18 cellular contexts compared by ENCODE assay signal in the genomic region with DNA sequence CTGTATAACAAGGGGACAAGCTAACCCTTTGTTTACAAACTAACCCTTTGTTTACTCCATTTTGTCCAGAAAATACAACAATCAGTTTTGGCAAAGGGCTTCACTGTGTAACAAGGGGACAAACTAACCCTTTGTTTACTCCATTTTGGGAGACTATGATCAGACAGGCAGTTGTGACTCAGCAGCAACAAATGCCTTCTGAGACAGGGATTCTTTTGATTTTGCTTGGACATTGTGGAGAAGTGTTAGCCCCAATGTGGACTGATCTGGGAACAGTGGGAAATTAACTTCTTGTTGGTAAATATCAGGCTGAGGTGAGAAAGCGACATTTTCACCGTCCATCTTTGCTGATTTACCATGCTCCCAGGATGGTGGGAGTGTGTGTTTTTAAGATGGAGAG. TPM values are rescaled to one million over a fixed set of nuclear protein-coding genes. Genes with fewer than 3 reads are reported as not detected.
DNase-seq lines count a peak whose midpoint lies in the region; FAIRE-seq and TF ChIP-seq lines count a peak whose summit lies in the region.
"Had no signal": no experiment of that assay in that cellular context is flagged by ENCODE, and none has a peak within 500 bp of the region (broad histone marks: within the 10 kb centered on the region; RNA-seq: fewer than 3 reads in every experiment).

No MANE protein-coding gene starts in this region.

- no peak overlapping the region for H2AK5ac ChIP-seq in mesendoderm (ENCODE audit: low read length)

- no peak overlapping the region for H2BK120ac ChIP-seq in mesendoderm (ENCODE audit: low read depth, low read length)

- H3K27ac ChIP-seq in duodenal mucosa (ENCODE audit: low read depth, low read length) (peak overlapping the region; percentile 56), mesendoderm (ENCODE audit: low read depth, low read length) (no peak overlapping the region)
- H3K27ac ChIP-seq: brain microvascular endothelial cell had no signal

- H3K36me3 ChIP-seq in duodenal mucosa (ENCODE audit: control insufficient read depth in 1 of 2, insufficient read depth in 2 of 2, low read length in 2 of 2) = no peaks in the 10 kb centered on the region
- no peaks in the 10 kb centered on the region for H3K36me3 ChIP-seq in mesendoderm (ENCODE audit: control insufficient read depth, insufficient read depth, low read length)
- H3K36me3 ChIP-seq: brain microvascular endothelial cell had no signal

- no peak overlapping the region for H2BK5ac ChIP-seq in mesendoderm (ENCODE audit: low read length)

- no peaks in the 10 kb centered on the region for H3K27me3 Mint-ChIP-seq in type B pancreatic cell

- H2BK15ac ChIP-seq in mesendoderm (replicated peaks; ENCODE audit: low read depth) = no peak overlapping the region

- no peak overlapping the region for H3K18ac ChIP-seq in mesendoderm (ENCODE audit: low read length)

- WGBS in mesendoderm (ENCODE audit: extremely low coverage, insufficient coverage, low lambda C conversion rate) = no CpG with 5 or more reads among the region's 2 CpGs

- peak overlapping the region; percentile 79 for H3K4me3 Mint-ChIP-seq in type B pancreatic cell
- H3K4me3 Mint-ChIP-seq: stimulated activated memory B cell treated with anti-CD40 and anti-IgM and Interleukin-4, amounts not matched to agents 10 μg/mL and 1 μg/mL and 100 μg/mL, for 72 hours had no signal

- no peaks in the 10 kb centered on the region for H3K79me1 ChIP-seq in mesendoderm (ENCODE audit: low read length)

- peak overlapping the region; percentile 56 to 66 for H3K4me3 ChIP-seq in duodenal mucosa (ENCODE audit: low read depth in 1 of 2, low read length in 2 of 2)
- H3K4me3 ChIP-seq in mesendoderm (ENCODE audit: low read length) = no peak overlapping the region

- H3K4me1 ChIP-seq in duodenal mucosa (ENCODE audit: control insufficient read depth in 1 of 2, insufficient read depth in 2 of 2, low read length in 2 of 2) = peaks cover 28 to 38% of the 10 kb centered on the region in 2 donors
- peaks cover 8% of the 10 kb centered on the region for H3K4me1 ChIP-seq in mesendoderm (ENCODE audit: control insufficient read depth, low read depth, low read length)

- H3K9me3 ChIP-seq in duodenal mucosa (ENCODE audit: control insufficient read depth in 1 of 2, low read length in 2 of 2) = no peaks in the 10 kb centered on the region
- H3K9me3 ChIP-seq: SK-N-SH had no signal

- H4K5ac ChIP-seq in mesendoderm (ENCODE audit: low read length) = peak overlapping the region; percentile 79

- peaks cover 11% of the 10 kb centered on the region for H3K4me1 Mint-ChIP-seq in type B pancreatic cell (ENCODE audit: unreplicated experiment)

- no peaks in the 10 kb centered on the region for H3K79me2 ChIP-seq in mesendoderm (ENCODE audit: control insufficient read depth, insufficient read depth, low read length)

- H4K8ac ChIP-seq in mesendoderm (ENCODE audit: low read depth, low read length) = no peak overlapping the region

- no peak overlapping the region for H3K23ac ChIP-seq in mesendoderm (ENCODE audit: low read length)

- no peak for FAIRE-seq in urothelium cell line (lab: Jason Lieb, UNC)

- DNase-seq in LHCN-M2 (ENCODE audit: low read depth) (peak; percentile 23), mesendoderm (no peak), type B pancreatic cell (ENCODE audit: extremely low spot score, unreplicated experiment) (no peak), NCI-H345 treated with DMSO at 0.1 percent for 48 hours (lab: John Stamatoyannopoulos, UW; ENCODE audit: unreplicated experiment) (no peak), urothelium cell line (ENCODE audit: low spot score) (no peak), DMS53 treated with DMSO at 0.1 percent for 48 hours (lab: John Stamatoyannopoulos, UW; ENCODE audit: unreplicated experiment) (no peak), hippocampal formation (lab: John Stamatoyannopoulos, UW) (no peak)
- DNase-seq: activated gamma-delta T cell; brain microvascular endothelial cell; mesenchymal stem cell; NCI-H2081; NK-92 treated with Interleukin-12 subunit alpha and Interleukin-12 subunit beta, amount 100 ng/mL, for 24 hours; SK-N-SH; stimulated activated CD4-positive, alpha-beta T cell treated with anti-CD3 and anti-CD28 coated beads, Interleukin-4, amount 100 ng/mL, for 4 hours had no signal

- H3K27ac Mint-ChIP-seq in type B pancreatic cell = peak overlapping the region; percentile 92
- H3K27ac Mint-ChIP-seq: stimulated activated memory B cell treated with anti-CD40 and anti-IgM and Interleukin-4, amounts not matched to agents 10 μg/mL and 1 μg/mL and 100 μg/mL, for 72 hours had no signal

- H3K36me3 Mint-ChIP-seq in type B pancreatic cell = no peaks in the 10 kb centered on the region
- H3K36me3 Mint-ChIP-seq: CD14-positive monocyte; stimulated activated memory B cell treated with anti-CD40 and anti-IgM and Interleukin-4, amounts not matched to agents 10 μg/mL and 1 μg/mL and 100 μg/mL, for 72 hours had no signal

- no peak overlapping the region for H3K56ac ChIP-seq in mesendoderm (ENCODE audit: low read length)

- H3K4ac ChIP-seq in mesendoderm (ENCODE audit: low read depth, low read length) = peak overlapping the region; percentile 43

- H3K4me2 ChIP-seq in mesendoderm (ENCODE audit: low read length) = no peak overlapping the region
- H3K4me2 ChIP-seq: SK-N-SH had no signal

- TF ChIP-seq CTCF in type B pancreatic cell (conservative IDR thresholded peaks at IDR 0.05) = no peak

- H3K27me3 ChIP-seq in duodenal mucosa (ENCODE audit: control insufficient read depth in 1 of 2, insufficient read depth in 2 of 2, low read length in 2 of 2) (no peaks in the 10 kb centered on the region), mesendoderm (ENCODE audit: insufficient read depth, low read length, poor library complexity) (no peaks in the 10 kb centered on the region)
- H3K27me3 ChIP-seq: brain microvascular endothelial cell had no signal

- peak overlapping the region; percentile 66 to 69 for H3K9ac ChIP-seq in duodenal mucosa (ENCODE audit: low read depth in 1 of 2, low read length in 2 of 2)
- H3K9ac ChIP-seq in mesendoderm (ENCODE audit: low read length) = no peak overlapping the region
- H3K9ac ChIP-seq: SK-N-SH had no signal

- H3K9me3 Mint-ChIP-seq in type B pancreatic cell = no peaks in the 10 kb centered on the region
- H3K9me3 Mint-ChIP-seq: stimulated activated memory B cell treated with anti-CD40 and anti-IgM and Interleukin-4, amounts not matched to agents 10 μg/mL and 1 μg/mL and 100 μg/mL, for 72 hours had no signal

RNA-seq across cellular contexts. Expression of gene EHF, which starts 1.0 kb away (rescaled TPM):
- total RNA-seq in LHCN-M2 (2014; rRNA removed) (not detected in 2 replicates), type B pancreatic cell (ENCODE audit: low replicate concordance) (31.5 and 44.8 TPM in 2 replicates)
- 0.02 TPM for polyA plus RNA-seq in LHCN-M2 (2012)
- polyA plus RNA-seq in mesendoderm (2013, experiment 1 of 2) = 0.06 TPM
- not detected for polyA plus RNA-seq in mesendoderm (2013, experiment 2 of 2)
- total RNA-seq: activated CD8-positive, alpha-beta memory T cell treated with anti-CD3 and anti-CD28 coated beads for 36 hours had no signal
- polyA plus RNA-seq: SK-N-SH had no signal

Comparison
In these comparisons a context has a peak if more than half of its experiments do, and no peak if none do; other contexts are left out.
1. RNA of gene EHF, which starts 1.0 kb away (total RNA-seq): 31.5 to 44.8 TPM in type B pancreatic cell; not detected in LHCN-M2; every median in the first group is over 10 times any median in the second.